In the genomic region with DNA sequence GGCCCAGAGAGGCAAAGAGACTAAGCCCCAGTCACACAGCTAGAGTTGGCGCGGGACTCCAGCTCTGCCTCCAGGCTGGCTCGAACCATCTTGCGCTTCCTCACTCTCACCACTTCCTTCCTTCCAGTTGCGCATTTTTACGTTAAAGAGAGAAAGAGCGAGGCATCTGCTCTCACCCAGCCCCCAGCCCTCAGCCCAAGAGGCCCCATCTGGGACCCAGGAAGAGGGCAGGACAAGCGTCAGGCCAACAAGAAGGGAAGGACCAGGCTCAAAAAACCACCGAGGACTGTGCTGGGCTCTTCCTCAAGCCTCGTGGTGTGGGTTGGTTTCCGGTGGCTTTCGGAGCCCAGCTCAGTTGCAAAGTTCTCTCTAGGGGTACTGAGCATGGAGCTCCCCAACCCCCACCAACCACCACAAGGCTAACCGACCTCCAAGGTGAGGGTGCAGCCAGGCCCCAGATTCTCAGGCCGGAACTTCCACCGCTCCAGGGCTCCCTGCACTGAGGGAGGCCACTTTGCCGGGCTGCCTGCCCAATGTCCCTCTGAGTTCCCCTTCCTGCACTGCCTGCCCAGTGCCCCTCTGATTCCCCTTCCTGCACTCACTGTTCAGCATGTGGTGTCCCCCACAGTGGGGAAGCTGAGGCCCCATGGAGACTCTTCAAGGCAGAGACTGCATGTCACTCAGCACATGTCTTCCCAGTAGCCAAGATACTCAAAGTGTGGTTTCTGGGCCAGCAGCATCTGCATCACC, we compare ENCODE assay signal across 8 cellular contexts. TPM values are rescaled to one million over a fixed set of nuclear protein-coding genes. Genes with fewer than 3 reads are reported as not detected.
DNase-seq lines count a peak whose midpoint lies in the region.

No MANE protein-coding gene starts in this region.

- H3K27ac ChIP-seq in cingulate gyrus (ENCODE audit: low read depth, low read length), result peak overlapping the region; percentile 65

- peak; percentile 76 for DNase-seq in activated CD8-positive, alpha-beta memory T cell treated with anti-CD3 and anti-CD28 coated beads for 24 hours
- no peak for DNase-seq in activated CD8-positive, alpha-beta memory T cell treated with anti-CD3 and anti-CD28 coated beads, Interleukin-2, amount 50 U/mL, for 4 hours
- DNase-seq in MV-4-11 (lab: John Stamatoyannopoulos, UW) (peak; percentile 99), T1000 (lab: John Stamatoyannopoulos, UW) (no peak), HT-29 (ENCODE audit: low spot score) (no peak), SHP77 (lab: John Stamatoyannopoulos, UW) (no peak)
- DNase-seq in stimulated activated CD4-positive, alpha-beta T cell treated with anti-CD3 and anti-CD28 coated beads, Interleukin-4, amount 100 ng/mL, for 24 hours, result peak; percentile 14

RNA-seq across cellular contexts. Expression of a gene that starts 35.9 kb away (rescaled TPM):
- total RNA-seq in HT-29 (2014; rRNA removed; shearing (Covaris generic)), result 287 and 301 TPM in 2 replicates

Comparison
In these comparisons a context has a peak if more than half of its experiments do, and no peak if none do; other contexts are left out.
1. DNase-seq: peak in activated CD8-positive, alpha-beta memory T cell treated with anti-CD3 and anti-CD28 coated beads for 24 hours (single experiment), MV-4-11 (single experiment) and stimulated activated CD4-positive, alpha-beta T cell treated with anti-CD3 and anti-CD28 coated beads, Interleukin-4, amount 100 ng/mL, for 24 hours (single experiment); none in activated CD8-positive, alpha-beta memory T cell treated with anti-CD3 and anti-CD28 coated beads, Interleukin-2, amount 50 U/mL, for 4 hours (single experiment), T1000 (single experiment), HT-29 (single experiment) and SHP77 (0 of 2).